Comparison of ENCODE assay signal across 8 cellular contexts in genomic region chr2:27123302-27124150, GRCh38. TPM values are rescaled to one million over a fixed set of nuclear protein-coding genes. Genes with fewer than 3 reads are reported as not detected.
A peak's percentile ranks its signal among the peaks of the same experiment; 100 is the strongest.
DNase-seq lines count a peak whose midpoint lies in the region; ATAC-seq and TF ChIP-seq lines count a peak whose summit lies in the region.

ABHD1 (plus strand) TSS chr2:27123815; CDS start chr2:27123949, 134 bp downstream.

- no peaks in the 10 kb centered on the region for H3K79me1 ChIP-seq in trophoblast cell (ENCODE audit: low read length)

- peak within 1 kb of the TSS; percentile 28 to 80 (median 63) for H3K4me3 ChIP-seq in heart left ventricle
- peak within 1 kb of the TSS; percentile 66 for H3K4me3 ChIP-seq in trophoblast cell (ENCODE audit: low read depth, low read length)
- H3K4me3 ChIP-seq in upper lobe of right lung: peak within 1 kb of the TSS; percentile 62

- ATAC-seq in SK-N-SH treated with all-trans-retinoic acid at 6 μM for 48 hours (peak; percentile 91), heart left ventricle (peak; percentile 68 to 90 (median 86)), upper lobe of right lung (peak; percentile 91), GM19397 (IDR thresholded peaks at IDR 0.05; ENCODE audit: unreplicated experiment) (no peak)

- H3K27ac Mint-ChIP-seq in HFFc6: no peak within 1 kb of the TSS
- peak within 1 kb of the TSS; percentile 76 for H3K27ac Mint-ChIP-seq in activated naive CD8-positive, alpha-beta T cell

- no peak within 1 kb of the TSS for H4K91ac ChIP-seq in trophoblast cell (ENCODE audit: low read depth, low read length)

- TF ChIP-seq CTCF in HFFc6 (IDR thresholded peaks at IDR 0.05) (no peak), heart left ventricle (IDR thresholded peaks at IDR 0.05) (peak in 2 of 12 donors; percentile 15), upper lobe of right lung (IDR thresholded peaks at IDR 0.05) (no peak)

- H3K4ac ChIP-seq in trophoblast cell (ENCODE audit: low read depth, low read length): no peak within 1 kb of the TSS

- WGBS in heart left ventricle, 4 donors: 5 to 17% (median 7%) methylated on average over 22 to 47 of the region's 47 CpGs
- no CpG with 5 or more reads among the region's 47 CpGs for WGBS in trophoblast cell (ENCODE audit: extremely low coverage, insufficient coverage, insufficient read length)

- no peaks in the 10 kb centered on the region for H3K79me2 ChIP-seq in trophoblast cell (ENCODE audit: control insufficient read depth, insufficient read depth, low read length, poor library complexity)

- peak within 1 kb of the TSS; percentile 78 for H3K4me2 ChIP-seq in trophoblast cell (ENCODE audit: low read length)

- H3K36me3 Mint-ChIP-seq in HFFc6 (ENCODE audit: low read depth): no peaks in the 10 kb centered on the region
- peaks cover 4% of the 10 kb centered on the region for H3K36me3 Mint-ChIP-seq in activated naive CD8-positive, alpha-beta T cell

- H3K27ac ChIP-seq in heart left ventricle (peak within 1 kb of the TSS in 11 of 12 donors; percentile 17 to 76 (median 69)), trophoblast cell (ENCODE audit: low read depth, low read length) (no peak within 1 kb of the TSS), upper lobe of right lung (peak within 1 kb of the TSS; percentile 55)

- H3K23ac ChIP-seq in trophoblast cell (ENCODE audit: low read length): no peak within 1 kb of the TSS

- H3K4me1 Mint-ChIP-seq in HFFc6 (ENCODE audit: low read depth): no peaks in the 10 kb centered on the region
- H3K4me1 Mint-ChIP-seq in activated naive CD8-positive, alpha-beta T cell (ENCODE audit: low read depth): peaks cover 18% of the 10 kb centered on the region

- H3K4me1 ChIP-seq in heart left ventricle (peaks cover 0 to 20% (median 12%) of the 10 kb centered on the region in 12 donors), trophoblast cell (ENCODE audit: control insufficient read depth in 1 of 2, insufficient read depth in 2 of 2, low read length in 2 of 2) (peaks cover 5 to 12% of the 10 kb centered on the region in 2 experiments), upper lobe of right lung (peaks cover 4% of the 10 kb centered on the region)

- no peak within 1 kb of the TSS for H3K14ac ChIP-seq in trophoblast cell (ENCODE audit: low read length)

- DNase-seq in Ammon's horn (ENCODE audit: low spot score) (peak; percentile 78), HFFc6 (no peak), heart left ventricle (peak; percentile 76 to 90 (median 80)), trophoblast cell (peak; percentile 24 to 48), upper lobe of right lung (peak; percentile 85)

- H3K4me3 Mint-ChIP-seq in HFFc6: peak within 1 kb of the TSS; percentile 79
- H3K4me3 Mint-ChIP-seq in activated naive CD8-positive, alpha-beta T cell: peak within 1 kb of the TSS; percentile 86

- no peak within 1 kb of the TSS for H4K12ac ChIP-seq in trophoblast cell (ENCODE audit: low read depth, low read length)

- peak in 1 of 2 donors; percentile 50 for TF ChIP-seq POLR2A in heart left ventricle (IDR thresholded peaks at IDR 0.05)

- no peak within 1 kb of the TSS for H2BK5ac ChIP-seq in trophoblast cell (ENCODE audit: low read depth, low read length, poor library complexity)

- H3K18ac ChIP-seq in trophoblast cell (ENCODE audit: low read length): no peak within 1 kb of the TSS

- H3K9ac ChIP-seq in trophoblast cell (ENCODE audit: low read length): no peak within 1 kb of the TSS

- peak within 1 kb of the TSS; percentile 2 for H2AFZ ChIP-seq in trophoblast cell (ENCODE audit: insufficient read depth, low read length, poor library complexity)

- no peak within 1 kb of the TSS for H2BK120ac ChIP-seq in trophoblast cell (ENCODE audit: insufficient read depth, low read length, poor library complexity)

- peaks cover 0 to 12% (median 4%) of the 10 kb centered on the region in 9 donors for H3K27me3 ChIP-seq in heart left ventricle
- peaks cover 37% of the 10 kb centered on the region for H3K27me3 ChIP-seq in trophoblast cell (ENCODE audit: insufficient read depth, low read length)
- peaks cover 9% of the 10 kb centered on the region for H3K27me3 ChIP-seq in upper lobe of right lung

- no peaks in the 10 kb centered on the region for H3K36me3 ChIP-seq in heart left ventricle
- H3K36me3 ChIP-seq in trophoblast cell (ENCODE audit: control insufficient read depth in 1 of 2, insufficient read depth in 2 of 2, low read length in 2 of 2): no peaks in the 10 kb centered on the region
- H3K36me3 ChIP-seq in upper lobe of right lung: no peaks in the 10 kb centered on the region

- intact Hi-C loops in heart left ventricle (cut with DNase I): no loop called here
- intact Hi-C loops in upper lobe of right lung (cut with DNase I): no loop called here

- H3K9me3 ChIP-seq in heart left ventricle (no peaks in the 10 kb centered on the region), trophoblast cell (ENCODE audit: insufficient read depth, low read depth, low read length) (peaks cover 6% of the 10 kb centered on the region), upper lobe of right lung (no peaks in the 10 kb centered on the region)

- peaks cover 50% of the 10 kb centered on the region for H3K27me3 Mint-ChIP-seq in HFFc6 (ENCODE audit: insufficient read depth)
- peaks cover 7% of the 10 kb centered on the region for H3K27me3 Mint-ChIP-seq in activated naive CD8-positive, alpha-beta T cell

- H2AK5ac ChIP-seq in trophoblast cell (ENCODE audit: low read length): no peak within 1 kb of the TSS

- no peak within 1 kb of the TSS for H2BK12ac ChIP-seq in trophoblast cell (ENCODE audit: low read length)

- peak within 1 kb of the TSS; percentile 23 for H4K8ac ChIP-seq in trophoblast cell (ENCODE audit: low read depth, low read length)

- no peaks in the 10 kb centered on the region for H3K9me3 Mint-ChIP-seq in HFFc6
- H3K9me3 Mint-ChIP-seq in activated naive CD8-positive, alpha-beta T cell (ENCODE audit: low read depth): no peaks in the 10 kb centered on the region

TF ChIP-seq in SK-N-SH treated with all-trans-retinoic acid at 6 μM for 48 hours, 23 proteins besides CTCF, POLR2A, EP300 and RAD21:
- TF ChIP-seq ZNF8 (CRISPR knock-in tag; IDR thresholded peaks at IDR 0.05) (no peak), SNAI2 (CRISPR knock-in tag; IDR thresholded peaks at IDR 0.05) (peak; percentile 16; the same call in 1 of the 2 replicates), CSDC2 (CRISPR knock-in tag; IDR thresholded peaks at IDR 0.05) (0 out of 2 replicates have a peak, but pooled peaks have one; percentile 26)
TF ChIP-seq in SK-N-SH treated with all-trans-retinoic acid at 6 μM for 48 hours: peak in this region for 2.

RNA-seq across cellular contexts. Expression of gene ABHD1, which starts in this region (rescaled TPM):
- total RNA-seq in HFFc6 (2021; fragmentation: NEBNext Ultra II Directional; extraction: Animal tissue kit (Norgen Biotek cat#: 25700)): not detected
- total RNA-seq in heart left ventricle (1 to 10 TPM in 8 of 9 donors, not detected in 1; 1.2 to 3.9 (median 2.0) TPM), upper lobe of right lung (0.35 TPM)
- 1 to 10 TPM in 1 of 2 donors, under 1 TPM in 1; 0.47 to 6.2 TPM for polyA plus RNA-seq in heart left ventricle
- 0.01 TPM in 1 of 2 replicates, not detected in the other for polyA plus RNA-seq in trophoblast cell (2013)

Comparison
In these comparisons a context has a peak if more than half of its experiments do, and no peak if none do; other contexts are left out.
1. Peak in DNase-seq, ATAC-seq, H3K4me3 ChIP-seq and H3K27ac ChIP-seq in upper lobe of right lung; RNA of the gene not detected or under 1 TPM.